ENCODE assay signal across 11 cellular contexts in genomic region chr2:68775272-68775847, GRCh38. TPM values are rescaled to one million over a fixed set of nuclear protein-coding genes. Genes with fewer than 3 reads are reported as not detected.
DNase-seq lines count a peak whose midpoint lies in the region; ATAC-seq, FAIRE-seq and TF ChIP-seq lines count a peak whose summit lies in the region.
"Had no signal": no experiment of that assay in that cellular context is flagged by ENCODE, and none has a peak within 500 bp of the region (broad histone marks: within the 10 kb centered on the region; RNA-seq: fewer than 3 reads in every experiment).

No MANE protein-coding gene starts in this region.

- H3K79me2 ChIP-seq in HepG2 (ENCODE audit: insufficient read depth, low read length), result no peaks in the 10 kb centered on the region

- CTCF ChIA-PET in HepG2 (lab: Yijun Ruan, JAX; ENCODE audit: low intra/inter-chr PET ratio, low total read pairs), result no interaction called here

- H3K36me3 ChIP-seq in liver (ENCODE audit: control insufficient read depth in 4 of 4, insufficient read depth in 3 of 4, low read depth in 1 of 4, low read length in 3 of 4) (no peaks in the 10 kb centered on the region), HepG2 (replicated peaks in 1 of 2; ENCODE audit: control insufficient read depth in 1 of 2, insufficient read depth in 2 of 2, low read length in 2 of 2) (no peaks in the 10 kb centered on the region), mucosa of rectum (ENCODE audit: control insufficient read depth in 2 of 2, insufficient read depth in 2 of 2, low read length in 2 of 2) (no peaks in the 10 kb centered on the region)

- TF ChIP-seq RAD21 in liver (IDR thresholded peaks at IDR 0.05) (no peak), HepG2 (CRISPR knock-in tag; IDR thresholded peaks at IDR 0.05) (no peak)

- no TSS peak for BruUV-seq in HepG2 (replicated peaks; lab: Mats Ljungman, UMichigan)

- H3K27ac Mint-ChIP-seq in central memory CD8-positive, alpha-beta T cell (ENCODE audit: low read depth), result peak overlapping the region; percentile 97
- H3K27ac Mint-ChIP-seq: H9 had no signal

- TF ChIP-seq EP300 in HepG2 (IDR thresholded peaks at IDR 0.05; ENCODE audit: low read depth in 2 of 2, low read length in 2 of 2) (no peak), HepG2 (CRISPR knock-in tag; IDR thresholded peaks at IDR 0.05; ENCODE audit: borderline replicate concordance) (no peak)

- H3K4me3 ChIP-seq in liver (ENCODE audit: low read depth in 1 of 3, low read length in 3 of 3), result peak overlapping the region; percentile 5 to 39 (median 25)
- no peak overlapping the region for H3K4me3 ChIP-seq in HepG2 (replicated peaks in 1 of 3; ENCODE audit: insufficient read depth in 1 of 3, low read depth in 2 of 3, low read length in 3 of 3)
- H3K4me3 ChIP-seq in mucosa of rectum (ENCODE audit: low read length in 2 of 2), result peak overlapping the region; percentile 36 to 59

- 66% methylated on average over 13 of the region's 13 CpGs for WGBS in liver
- 4% methylated on average over 12 of the region's 13 CpGs for WGBS in HepG2 (ENCODE audit: low lambda C conversion rate)

- H3K9ac ChIP-seq in liver (ENCODE audit: low read depth in 1 of 2, low read length in 2 of 2) (peak overlapping the region in 1 of 2 donors; percentile 80), HepG2 (ENCODE audit: insufficient read depth, low read depth, low read length) (no peak overlapping the region), mucosa of rectum (ENCODE audit: low read depth in 1 of 2, low read length in 2 of 2) (peak overlapping the region; percentile 28 to 35)

- no peak overlapping the region for H2AFZ ChIP-seq in HepG2 (ENCODE audit: low read length)

- peak overlapping the region; percentile 94 for H3K4me3 Mint-ChIP-seq in central memory CD8-positive, alpha-beta T cell
- H3K4me3 Mint-ChIP-seq: H9 had no signal

- intact Hi-C loops in HepG2 (cut with micrococcal nuclease; ENCODE audit: unreplicated experiment), result no loop called here

- POLR2A ChIA-PET in HepG2 (lab: Yijun Ruan, JAX), result no interaction called here

- H3K27me3 Mint-ChIP-seq in central memory CD8-positive, alpha-beta T cell, result no peaks in the 10 kb centered on the region

- in situ Hi-C loops in HepG2 (cut with HindIII; ENCODE audit: extremely low pct_ligation_motif_present, low pct_unique_long_range_greater_than_20kb), result no loop called here

- no peak overlapping the region for H3K4me2 ChIP-seq in HepG2 (ENCODE audit: low read depth, low read length)

- H3K27me3 ChIP-seq in liver (ENCODE audit: control insufficient read depth in 4 of 4, insufficient read depth in 4 of 4, low read length in 3 of 4), result no peaks in the 10 kb centered on the region
- peaks cover 6 to 41% of the 10 kb centered on the region in 2 experiments for H3K27me3 ChIP-seq in HepG2 (ENCODE audit: control insufficient read depth in 1 of 2, insufficient read depth in 2 of 2, low read length in 2 of 2)
- H3K27me3 ChIP-seq in mucosa of rectum (ENCODE audit: control insufficient read depth in 2 of 2, insufficient read depth in 2 of 2, low read length in 2 of 2), result no peaks in the 10 kb centered on the region

- ATAC-seq in HepG2 (no peak; the same call in 2 of the 3 replicates), GM18861 (IDR thresholded peaks at IDR 0.05; ENCODE audit: unreplicated experiment) (no peak), HG03159 (IDR thresholded peaks at IDR 0.05; ENCODE audit: unreplicated experiment) (no peak)
- ATAC-seq in central memory CD8-positive, alpha-beta T cell (replicated peaks; ENCODE audit: extremely low read depth, poor library complexity, severe bottlenecking), result no peak

- TF ChIP-seq CTCF in liver (IDR thresholded peaks at IDR 0.05; ENCODE audit: low read depth, low read length, missing input control), result no peak
- TF ChIP-seq CTCF in HepG2 (CRISPR knock-in tag; IDR thresholded peaks at IDR 0.05), result no peak

- no peaks in the 10 kb centered on the region for H3K9me3 ChIP-seq in liver (ENCODE audit: control insufficient read depth in 4 of 4, low read length in 3 of 4)
- H3K9me3 ChIP-seq in HepG2 (ENCODE audit: low read length), result no peaks in the 10 kb centered on the region
- no peaks in the 10 kb centered on the region for H3K9me3 ChIP-seq in mucosa of rectum (ENCODE audit: control insufficient read depth in 2 of 2, low read length in 2 of 2)

- FAIRE-seq in HepG2 (lab: Jason Lieb, UNC), result no peak

- no peak for TF ChIP-seq POLR2A in HepG2 (IDR thresholded peaks at IDR 0.05; ENCODE audit: insufficient read depth in 1 of 2, low read depth in 2 of 2, low read length in 2 of 2)

- no peak for DNase-seq in HepG2 (ENCODE audit: low spot score)
- DNase-seq in central memory CD8-positive, alpha-beta T cell (ENCODE audit: low spot score in 2 of 2), result no peak
- DNase-seq in NCI-H128 (lab: John Stamatoyannopoulos, UW; ENCODE audit: unreplicated experiment), result no peak
- DNase-seq in SW480 (ENCODE audit: low spot score), result no peak
- DNase-seq: H9, NCI-H748 treated with DMSO at 0.1 percent for 48 hours had no signal

- H3K36me3 Mint-ChIP-seq in central memory CD8-positive, alpha-beta T cell (ENCODE audit: insufficient read depth), result peaks cover 31% of the 10 kb centered on the region

- peak overlapping the region; percentile 81 to 86 for H3K27ac ChIP-seq in liver (ENCODE audit: low read depth in 1 of 2, low read length in 2 of 2)
- H3K27ac ChIP-seq in HepG2 (ENCODE audit: extremely low read length, insufficient read depth, low read length), result no peak overlapping the region
- H3K27ac ChIP-seq in mucosa of rectum (ENCODE audit: low read depth in 2 of 2, low read length in 2 of 2), result peak overlapping the region; percentile 63 to 85

- no peaks in the 10 kb centered on the region for H3K9me3 Mint-ChIP-seq in central memory CD8-positive, alpha-beta T cell
- H3K9me3 Mint-ChIP-seq: H9 had no signal

- peaks cover 83% of the 10 kb centered on the region for H3K4me1 Mint-ChIP-seq in central memory CD8-positive, alpha-beta T cell

- H3K4me1 ChIP-seq in liver (ENCODE audit: control insufficient read depth in 4 of 4, insufficient read depth in 4 of 4, low read length in 3 of 4) (peaks cover 0 to 3% (median under 1%) of the 10 kb centered on the region in 4 donors), HepG2 (ENCODE audit: insufficient read depth, low read length) (no peaks in the 10 kb centered on the region), mucosa of rectum (ENCODE audit: control insufficient read depth in 2 of 2, insufficient read depth in 2 of 2, low read length in 2 of 2) (peaks cover 7 to 17% of the 10 kb centered on the region in 2 donors)

- no peaks in the 10 kb centered on the region for H4K20me1 ChIP-seq in HepG2 (ENCODE audit: insufficient read depth, low read length)

TF ChIP-seq in liver, 16 proteins besides CTCF, POLR2A, EP300 and RAD21 (continues in another document):
- TF ChIP-seq ATF3 (IDR thresholded peaks at IDR 0.05) (no peak), FOXA1 (IDR thresholded peaks at IDR 0.05) (no peak), HNF4A (conservative IDR thresholded peaks at IDR 0.05) (no peak), RXRA (IDR thresholded peaks at IDR 0.05) (no peak)

TF ChIP-seq in HepG2, 621 proteins besides CTCF, POLR2A, EP300 and RAD21 (continues in another document):
- TF ChIP-seq KDM3A (CRISPR knock-in tag; IDR thresholded peaks at IDR 0.05; ENCODE audit: low read depth) (no peak), ZNF275 (CRISPR knock-in tag; IDR thresholded peaks at IDR 0.05; ENCODE audit: borderline replicate concordance) (no peak), CCDC6 (CRISPR knock-in tag; IDR thresholded peaks at IDR 0.05) (no peak), ZNF225 (CRISPR knock-in tag; IDR thresholded peaks at IDR 0.05) (no peak), ZSCAN29 (CRISPR knock-in tag; conservative IDR thresholded peaks at IDR 0.05) (no peak), SRSF4 (IDR thresholded peaks at IDR 0.05; ENCODE audit: low read depth, low read length, poor library complexity, severe bottlenecking) (no peak), ZSCAN22 (CRISPR knock-in tag; IDR thresholded peaks at IDR 0.05) (no peak)

RNA-seq across cellular contexts. Expression of gene ARHGAP25, which starts 40.7 kb away (rescaled TPM):
- total RNA-seq in liver (1 to 10 TPM; 6.4 to 7.0 TPM), HepG2 (2016; rRNA removed; fragmentation: Illumina TruSeq; extraction: Trizol) (not detected in 2 replicates)
- polyA plus RNA-seq in liver (1 to 10 TPM; 3.5 to 4.2 TPM), HepG2 (2011; rRNA removed) (not detected in 2 replicates)
- not detected in 2 replicates for total RNA-seq in HepG2 (2016; cell fraction: cytosol; rRNA removed; fragmentation: Illumina TruSeq; extraction: Trizol; ENCODE audit: low read depth)
- not detected in 2 replicates for total RNA-seq in HepG2 (2016; cell fraction: insoluble cytoplasmic fraction; rRNA removed; fragmentation: Illumina TruSeq; extraction: Trizol)
- total RNA-seq in HepG2 (2016; cell fraction: membrane; rRNA removed; fragmentation: Illumina TruSeq; extraction: Trizol), result not detected in 2 replicates
- total RNA-seq in HepG2 (2016; cell fraction: nucleus; rRNA removed; fragmentation: Illumina TruSeq; extraction: Trizol), result not detected in 2 replicates
- polyA plus RNA-seq in HepG2 (2011; cell fraction: cytosol; rRNA removed), result not detected in 2 replicates
- polyA plus RNA-seq in HepG2 (2011; cell fraction: nucleus; rRNA removed), result not detected in 2 replicates
- not detected in 2 replicates for polyA plus RNA-seq in HepG2 (2012)
- not detected in 2 replicates for polyA plus RNA-seq in HepG2 (2016; cell fraction: cytosol; fragmentation: Illumina TruSeq; extraction: Trizol; ENCODE audit: low read depth)
- not detected in 2 replicates for polyA plus RNA-seq in HepG2 (2016; cell fraction: insoluble cytoplasmic fraction; fragmentation: Illumina TruSeq; extraction: Trizol; ENCODE audit: low read depth)
- polyA plus RNA-seq in HepG2 (2016; cell fraction: membrane; fragmentation: Illumina TruSeq; extraction: Trizol; ENCODE audit: low read depth), result not detected in 2 replicates
- polyA plus RNA-seq in HepG2 (2016; cell fraction: nucleus; fragmentation: Illumina TruSeq; extraction: Trizol; ENCODE audit: insufficient read depth, low read depth), result not detected in 2 replicates
- 1.2 TPM in 1 of 2 replicates, not detected in the other for polyA minus RNA-seq in HepG2 (2011; rRNA and poly(A)+ RNA removed; ENCODE audit: low replicate concordance)
- polyA minus RNA-seq in HepG2 (2011; cell fraction: cytosol; rRNA and poly(A)+ RNA removed), result not detected in 2 replicates
- not detected in 2 replicates for polyA minus RNA-seq in HepG2 (2011; cell fraction: nucleus; rRNA and poly(A)+ RNA removed)
- total RNA-seq: HT1080 had no signal

Comparison
In these comparisons a context has a peak if more than half of its experiments do, and no peak if none do; other contexts are left out.
1. H3K4me3 ChIP-seq: peak in liver (3 of 3) and mucosa of rectum (2 of 2); none in HepG2 (0 of 3).